ENCODE assay signal across 10 cellular contexts in genomic region chr18:24964213-24964612, GRCh38.
DNase-seq lines count a peak whose midpoint lies in the region; ATAC-seq and TF ChIP-seq lines count a peak whose summit lies in the region.
"Had no signal": no experiment of that assay in that cellular context is flagged by ENCODE, and none has a peak within 500 bp of the region (broad histone marks: within the 10 kb centered on the region; RNA-seq: fewer than 3 reads in every experiment).

No MANE protein-coding gene starts in this region.

- no CpG with 5 or more reads among the region's 4 CpGs for WGBS in H9 (ENCODE audit: extremely low coverage, insufficient read length, low lambda C conversion rate)
- no CpG with 5 or more reads among the region's 4 CpGs for WGBS in neuronal stem cell (ENCODE audit: extremely low coverage in 2 of 2, insufficient read length in 2 of 2, insufficient replicate concordance in 1 of 2), 2 donors

- H2BK5ac ChIP-seq in H9 (ENCODE audit: insufficient read length, low read length) (no peak overlapping the region), neuronal stem cell (ENCODE audit: low read length) (no peak overlapping the region)

- H2BK12ac ChIP-seq in H9 (ENCODE audit: insufficient read length, low read depth, low read length) (no peak overlapping the region), neuronal stem cell (ENCODE audit: low read length) (no peak overlapping the region)

- no peak overlapping the region for H2BK20ac ChIP-seq in H9 (ENCODE audit: low read depth, low read length, poor library complexity, severe bottlenecking)

- H3K14ac ChIP-seq in H9 (ENCODE audit: insufficient read depth, low read length) (no peak overlapping the region), neuronal stem cell (ENCODE audit: low read length) (no peak overlapping the region)

- H3K79me1 ChIP-seq in H9 (ENCODE audit: insufficient read depth, low read depth, low read length, poor library complexity, severe bottlenecking) (no peaks in the 10 kb centered on the region), neuronal stem cell (ENCODE audit: low read depth, low read length) (no peaks in the 10 kb centered on the region)

- H3K36me3 ChIP-seq in neuronal stem cell (replicated peaks in 1 of 2; ENCODE audit: control insufficient read depth in 2 of 2, insufficient read depth in 2 of 2, low read length in 2 of 2), result peaks cover 0 to 2% of the 10 kb centered on the region in 2 donors
- H3K36me3 ChIP-seq: adrenal gland had no signal

- TF ChIP-seq CTCF in H9 (conservative IDR thresholded peaks at IDR 0.05), result no peak

- H2BK120ac ChIP-seq in H9 (ENCODE audit: low read depth, low read length, poor library complexity, severe bottlenecking), result no peak overlapping the region
- no peak overlapping the region for H2BK120ac ChIP-seq in neuronal stem cell (ENCODE audit: low read depth, low read length)

- H3K9me3 Mint-ChIP-seq in H9, result peaks cover 0 to 2% of the 10 kb centered on the region in 2 experiments; a peak in 1 of 5 replicates
- H3K9me3 Mint-ChIP-seq in activated T-helper 1 cell treated with anti-CD3 and anti-CD28 coated beads, Interleukin-12 subunit alpha, Interleukin-12 subunit beta, Interleukin-2, Interleukin-4 antibody, amounts not matched to agents 30 ng/mL and 10 ng/mL and 1 ng/mL, durations not matched to agents 14 hours and 24 hours and 36 hours, result no peaks in the 10 kb centered on the region

- H3K18ac ChIP-seq in H9 (ENCODE audit: insufficient read length, low read depth, low read length), result no peak overlapping the region
- H3K18ac ChIP-seq in neuronal stem cell (ENCODE audit: low read length), result no peak overlapping the region

- H4K20me1 ChIP-seq in H9 (ENCODE audit: control insufficient read depth, insufficient read depth, insufficient read length), result no peaks in the 10 kb centered on the region

- peak; percentile 74 for ATAC-seq in GM18858 (IDR thresholded peaks at IDR 0.05; ENCODE audit: unreplicated experiment)
- ATAC-seq: Panc1 had no signal

- no peak overlapping the region for H3T11ph ChIP-seq in H9 (ENCODE audit: low read length)

- H3K4me1 ChIP-seq in H9 (ENCODE audit: insufficient read depth, low read length) (no peaks in the 10 kb centered on the region), neuronal stem cell (ENCODE audit: control insufficient read depth in 2 of 2, insufficient read depth in 1 of 2, low read depth in 1 of 2, low read length in 2 of 2) (no peaks in the 10 kb centered on the region)
- H3K4me1 ChIP-seq: adrenal gland had no signal

- H2BK15ac ChIP-seq in H9 (ENCODE audit: low read depth, low read length) (no peak overlapping the region), neuronal stem cell (ENCODE audit: low read length) (no peak overlapping the region)

- H3K27me3 ChIP-seq in H9 (ENCODE audit: insufficient read depth, low read length) (no peaks in the 10 kb centered on the region), neuronal stem cell (ENCODE audit: control insufficient read depth in 3 of 3, insufficient read depth in 3 of 3, low read depth in 1 of 3, low read length in 3 of 3) (no peaks in the 10 kb centered on the region)
- H3K27me3 ChIP-seq: adrenal gland had no signal

- H3K27ac Mint-ChIP-seq in H9, result no peak overlapping the region; a peak in 1 of 7 replicates
- no peak overlapping the region for H3K27ac Mint-ChIP-seq in activated T-helper 1 cell treated with anti-CD3 and anti-CD28 coated beads, Interleukin-12 subunit alpha, Interleukin-12 subunit beta, Interleukin-2, Interleukin-4 antibody, amounts not matched to agents 30 ng/mL and 10 ng/mL and 1 ng/mL, durations not matched to agents 14 hours and 24 hours and 36 hours

- no peaks in the 10 kb centered on the region for H3K23me2 ChIP-seq in H9 (ENCODE audit: insufficient read length, low read depth, low read length, poor library complexity, severe bottlenecking)

- intact Hi-C loops in activated T-helper 1 cell treated with anti-CD3 and anti-CD28 coated beads, Interleukin-12 subunit alpha, Interleukin-12 subunit beta, Interleukin-2, Interleukin-4 antibody, amounts not matched to agents 30 ng/mL and 10 ng/mL and 1 ng/mL, durations not matched to agents 14 hours and 24 hours and 36 hours (cut with micrococcal nuclease), result no loop called here

- H2AFZ ChIP-seq in H9 (ENCODE audit: low read length), result no peak overlapping the region
- no peak overlapping the region for H2AFZ ChIP-seq in neuronal stem cell (ENCODE audit: low read length)

- H3K4me2 ChIP-seq in H9 (ENCODE audit: insufficient read depth, insufficient read length, low read length) (no peak overlapping the region), neuronal stem cell (ENCODE audit: insufficient read depth, low read length, poor library complexity, severe bottlenecking) (no peak overlapping the region)

- H3K27ac ChIP-seq in H9 (ENCODE audit: insufficient read length, low read depth, low read length) (no peak overlapping the region), neuronal stem cell (replicated peaks; ENCODE audit: low read length) (no peak overlapping the region)
- H3K27ac ChIP-seq: adrenal gland had no signal

- H3K9ac ChIP-seq in H9 (ENCODE audit: extremely low read depth, insufficient read length, low read length) (no peak overlapping the region), neuronal stem cell (ENCODE audit: low read depth, low read length, poor library complexity) (no peak overlapping the region)

- no peak overlapping the region for H4K5ac ChIP-seq in H9 (ENCODE audit: insufficient read length, low read depth, low read length)

- peak; percentile 74 for DNase-seq in H9
- peak; percentile 53 for DNase-seq in M059J (ENCODE audit: low read depth)
- peak; percentile 30 for DNase-seq in fibroblast of gingiva (ENCODE audit: low read depth)
- DNase-seq in hypothalamus (lab: John Stamatoyannopoulos, UW), result no peak
- no peak for DNase-seq in activated T-helper 1 cell treated with anti-CD3 and anti-CD28 coated beads, Interleukin-12 subunit alpha, Interleukin-12 subunit beta, Interleukin-2, Interleukin-4 antibody, amounts not matched to agents 30 ng/mL and 10 ng/mL and 1 ng/mL, durations not matched to agents 14 hours and 24 hours and 36 hours (ENCODE audit: low spot score)
- no peak for DNase-seq in occipital lobe (lab: John Stamatoyannopoulos, UW)
- no peak for DNase-seq in neuronal stem cell (ENCODE audit: low spot score)
- DNase-seq: adrenal gland had no signal

- no peaks in the 10 kb centered on the region; the same call in 1 of the 2 replicates for H3K27me3 Mint-ChIP-seq in H9 (ENCODE audit: low read depth)
- no peaks in the 10 kb centered on the region for H3K27me3 Mint-ChIP-seq in activated T-helper 1 cell treated with anti-CD3 and anti-CD28 coated beads, Interleukin-12 subunit alpha, Interleukin-12 subunit beta, Interleukin-2, Interleukin-4 antibody, amounts not matched to agents 30 ng/mL and 10 ng/mL and 1 ng/mL, durations not matched to agents 14 hours and 24 hours and 36 hours (ENCODE audit: insufficient read depth)

- no peak overlapping the region for H2AK5ac ChIP-seq in H9 (ENCODE audit: insufficient read length, low read length)
- H2AK5ac ChIP-seq in neuronal stem cell (ENCODE audit: low read depth, low read length), result no peak overlapping the region

- H3K56ac ChIP-seq in H9 (ENCODE audit: insufficient read length, low read depth, low read length), result no peak overlapping the region

- H4K8ac ChIP-seq in H9 (replicated peaks; ENCODE audit: insufficient read length, low read depth, low read length), result no peak overlapping the region
- H4K8ac ChIP-seq in neuronal stem cell (ENCODE audit: low read depth, low read length), result no peak overlapping the region

- no peak overlapping the region for H4K91ac ChIP-seq in H9 (ENCODE audit: insufficient read length, low read depth, low read length)
- no peak overlapping the region for H4K91ac ChIP-seq in neuronal stem cell (ENCODE audit: low read depth, low read length, poor library complexity)

- H3K9me3 ChIP-seq in H9 (ENCODE audit: control insufficient read depth, low read depth, low read length) (no peaks in the 10 kb centered on the region), neuronal stem cell (replicated peaks in 1 of 2; ENCODE audit: control insufficient read depth in 2 of 2, insufficient read depth in 1 of 2, low read depth in 1 of 2, low read length in 2 of 2) (peaks cover 0 to 2% of the 10 kb centered on the region in 2 donors)
- H3K9me3 ChIP-seq: adrenal gland had no signal

- no peaks in the 10 kb centered on the region; a peak in 1 of 7 replicates for H3K36me3 Mint-ChIP-seq in H9 (ENCODE audit: insufficient read depth in 1 of 3, low read depth in 3 of 3)
- H3K36me3 Mint-ChIP-seq in activated T-helper 1 cell treated with anti-CD3 and anti-CD28 coated beads, Interleukin-12 subunit alpha, Interleukin-12 subunit beta, Interleukin-2, Interleukin-4 antibody, amounts not matched to agents 30 ng/mL and 10 ng/mL and 1 ng/mL, durations not matched to agents 14 hours and 24 hours and 36 hours (ENCODE audit: low read depth), result no peaks in the 10 kb centered on the region

- no peak overlapping the region for H3K23ac ChIP-seq in H9 (ENCODE audit: insufficient read length, low read depth, low read length)
- no peak overlapping the region for H3K23ac ChIP-seq in neuronal stem cell (ENCODE audit: low read depth, low read length, poor library complexity)

- no peak overlapping the region for H3K4me3 ChIP-seq in neuronal stem cell (ENCODE audit: low read length in 2 of 2)
- H3K4me3 ChIP-seq: adrenal gland had no signal

- H3K4me3 Mint-ChIP-seq in H9, result no peak overlapping the region
- H3K4me3 Mint-ChIP-seq in activated T-helper 1 cell treated with anti-CD3 and anti-CD28 coated beads, Interleukin-12 subunit alpha, Interleukin-12 subunit beta, Interleukin-2, Interleukin-4 antibody, amounts not matched to agents 30 ng/mL and 10 ng/mL and 1 ng/mL, durations not matched to agents 14 hours and 24 hours and 36 hours, result no peak overlapping the region

- peaks cover 10% of the 10 kb centered on the region in 2 experiments for H3K4me1 Mint-ChIP-seq in H9
- no peaks in the 10 kb centered on the region for H3K4me1 Mint-ChIP-seq in activated T-helper 1 cell treated with anti-CD3 and anti-CD28 coated beads, Interleukin-12 subunit alpha, Interleukin-12 subunit beta, Interleukin-2, Interleukin-4 antibody, amounts not matched to agents 30 ng/mL and 10 ng/mL and 1 ng/mL, durations not matched to agents 14 hours and 24 hours and 36 hours (ENCODE audit: low read depth)

- no peaks in the 10 kb centered on the region for H3K79me2 ChIP-seq in H9 (ENCODE audit: insufficient read depth, low read length)

- H3K4ac ChIP-seq in H9 (ENCODE audit: low read depth, low read length) (no peak overlapping the region), neuronal stem cell (ENCODE audit: low read length) (no peak overlapping the region)

Comparison
In these comparisons a context has a peak if more than half of its experiments do, and no peak if none do; other contexts are left out.
1. DNase-seq: peak in H9 (single experiment), M059J (single experiment) and fibroblast of gingiva (single experiment); none in hypothalamus (0 of 51), activated T-helper 1 cell treated with anti-CD3 and anti-CD28 coated beads, Interleukin-12 subunit alpha, Interleukin-12 subunit beta, Interleukin-2, Interleukin-4 antibody, amounts not matched to agents 30 ng/mL and 10 ng/mL and 1 ng/mL, durations not matched to agents 14 hours and 24 hours and 36 hours (single experiment), occipital lobe (single experiment) and neuronal stem cell (single experiment).